8 cellular contexts compared by ENCODE assay signal in the genomic region with DNA sequence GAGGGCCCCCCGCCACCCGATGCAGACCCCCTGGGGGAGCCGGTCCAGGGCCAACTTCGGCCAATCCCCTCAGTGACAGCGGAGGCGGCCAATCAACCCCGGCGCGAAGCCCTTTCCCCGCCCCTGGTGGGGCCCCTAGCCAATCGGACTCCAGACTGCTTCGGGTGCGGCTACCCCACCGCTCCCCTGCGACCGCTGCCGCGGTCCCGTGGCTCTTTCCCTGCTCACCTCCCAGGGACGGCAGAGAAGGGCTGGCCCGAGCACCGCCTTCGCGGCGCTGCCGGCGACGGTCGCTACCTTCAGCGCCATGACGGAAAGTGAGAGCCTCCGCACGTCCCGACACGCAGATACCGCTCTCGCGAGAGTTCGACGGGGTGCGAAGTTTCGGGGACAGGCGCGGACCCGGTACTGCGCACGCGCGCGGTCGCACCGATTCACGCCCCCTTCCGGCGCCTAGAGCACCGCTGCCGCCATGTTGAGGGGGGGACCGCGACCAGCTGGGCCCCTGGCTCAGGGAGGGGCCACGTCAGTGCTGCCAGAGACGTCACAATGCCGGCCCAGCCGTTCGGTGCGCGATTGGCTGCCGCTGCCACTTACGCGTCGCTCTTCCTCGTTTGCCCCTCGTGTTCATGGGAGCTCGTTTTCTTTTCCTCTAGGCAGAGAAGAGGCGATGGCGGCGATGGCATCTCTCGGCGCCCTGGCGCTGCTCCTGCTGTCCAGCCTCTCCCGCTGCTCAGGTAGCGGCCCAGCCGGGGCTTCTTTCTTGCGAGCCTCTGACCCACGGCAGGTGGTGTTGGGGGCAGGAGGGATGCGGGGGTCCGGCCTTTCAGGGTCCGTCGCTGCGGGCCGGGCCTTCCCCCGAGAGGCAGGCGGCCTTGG. TPM values are rescaled to one million over a fixed set of nuclear protein-coding genes. Genes with fewer than 3 reads are reported as not detected.
A peak's percentile ranks its signal among the peaks of the same experiment; 100 is the strongest.
DNase-seq lines count a peak whose midpoint lies in the region; ATAC-seq and TF ChIP-seq lines count a peak whose summit lies in the region.

A gene (minus strand): TSS at position 358 of the 879 bp plus-strand sequence. CDS start 49 bp downstream, at position 309.
A gene (plus strand): TSS at position 651 of the 879 bp plus-strand sequence. CDS start 20 bp downstream, at position 671.

- peak; percentile 58 to 94 (median 88) for DNase-seq in C1 segment of cervical spinal cord (lab: John Stamatoyannopoulos, UW)
- DNase-seq in NCI-H748 treated with DMSO at 0.1 percent for 48 hours (lab: John Stamatoyannopoulos, UW) = peak; percentile 90
- peak; percentile 86 to 89 for DNase-seq in activated CD4-positive, alpha-beta T cell treated with anti-CD3 and anti-CD28 coated beads, Interleukin-2, amount 50 U/mL, for 4 hours
- peak; percentile 95 for DNase-seq in dermis blood vessel endothelial cell
- peak; percentile 93 to 96 for DNase-seq in left lung
- peak; percentile 84 for DNase-seq in stimulated activated CD4-positive, alpha-beta T cell treated with anti-CD3 and anti-CD28 coated beads, Interleukin-2, amount 100 ng/mL, for 48 hours

- peak in 1 of 2 donors; percentile 26 for TF ChIP-seq CTCF in left lung (IDR thresholded peaks at IDR 0.05)

- peaks cover 0 to 43% of the 10 kb centered on the region in 2 donors for H3K36me3 ChIP-seq in left lung

- peaks cover 0 to 38% of the 10 kb centered on the region in 2 donors for H3K4me1 ChIP-seq in left lung

- intact Hi-C loops in left lung (cut with DNase I) = no loop called here

- H3K4me3 ChIP-seq in left lung = peak within 1 kb of the TSS; percentile 48 to 76

- H3K27me3 ChIP-seq in left lung = no peaks in the 10 kb centered on the region

- no peaks in the 10 kb centered on the region for H3K9me3 ChIP-seq in left lung

- H3K27ac ChIP-seq in left lung = peak within 1 kb of the TSS; percentile 89 to 94

- ATAC-seq in GM19372 (IDR thresholded peaks at IDR 0.05; ENCODE audit: low read depth, unreplicated experiment) (peak; percentile 91), HG03558 (IDR thresholded peaks at IDR 0.05; ENCODE audit: extremely low read depth, unreplicated experiment) (peak; percentile 65), left lung (peak; percentile 95)

RNA-seq across cellular contexts. Expression of the first gene that starts in this region (rescaled TPM):
- total RNA-seq in dermis blood vessel endothelial cell = 35.1 and 63.9 TPM in 2 replicates
- total RNA-seq in left lung = 10 to 100 TPM; 42.4 to 52.9 TPM

RNA-seq across cellular contexts. Expression of the second gene that starts in this region (rescaled TPM):
- total RNA-seq in dermis blood vessel endothelial cell (75.9 and 143 TPM in 2 replicates), left lung (100 to 1,000 TPM; 295 to 327 TPM)

Comparison
In these comparisons a context has a peak if more than half of its experiments do, and no peak if none do; other contexts are left out.
1. Peak in every context shown above with its lines: DNase-seq, ATAC-seq, H3K4me3 ChIP-seq and H3K27ac ChIP-seq.